Comparison of ENCODE assay signal across 1 cellular context in the genomic region with DNA sequence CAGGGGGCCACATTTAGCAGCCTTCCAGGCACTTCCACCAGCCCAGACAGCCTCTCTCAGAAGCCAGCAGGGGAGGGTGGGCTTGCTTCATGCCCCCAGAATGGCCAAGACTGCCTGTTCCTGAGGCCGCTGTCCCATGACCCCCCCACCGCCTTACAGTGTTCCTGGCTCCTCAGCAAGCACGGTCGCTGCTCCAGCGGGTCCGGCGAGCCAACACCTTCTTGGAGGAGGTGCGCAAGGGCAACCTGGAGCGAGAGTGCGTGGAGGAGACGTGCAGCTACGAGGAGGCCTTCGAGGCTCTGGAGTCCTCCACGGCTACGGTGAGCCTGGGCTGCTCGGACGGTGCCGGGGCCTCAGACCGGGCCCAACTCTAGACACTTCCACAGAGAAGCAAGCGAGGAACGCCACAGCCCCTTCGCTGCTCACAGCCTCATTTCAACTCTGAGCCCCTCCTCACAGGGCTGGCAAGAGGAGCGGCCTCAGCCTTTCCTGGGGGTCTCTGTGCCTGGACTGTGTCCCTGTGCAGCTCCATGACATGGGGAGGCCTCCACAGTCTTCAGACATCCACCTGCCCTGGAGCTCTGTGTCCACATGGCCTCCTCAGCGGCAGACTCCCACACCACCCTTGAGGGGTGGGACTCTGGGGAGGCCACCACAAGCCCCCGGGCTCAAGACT.
TF ChIP-seq lines count a peak whose summit lies in the region.

No MANE protein-coding gene starts in this region.

TF ChIP-seq in HepG2, 621 proteins besides CTCF, POLR2A, EP300 and RAD21 (continued from another document and continues in another):
- no peak for TF ChIP-seq SYNCRIP (IDR thresholded peaks at IDR 0.05; ENCODE audit: insufficient read depth, low read depth, low read length)
- no peak for TF ChIP-seq JUN (CRISPR knock-in tag; IDR thresholded peaks at IDR 0.05)
- TF ChIP-seq CREM (IDR thresholded peaks at IDR 0.05) = no peak
- no peak for TF ChIP-seq CREM (CRISPR knock-in tag; IDR thresholded peaks at IDR 0.05)
- TF ChIP-seq FIP1L1 (IDR thresholded peaks at IDR 0.05; ENCODE audit: borderline replicate concordance, insufficient read depth, low read depth, low read length) = no peak
- TF ChIP-seq, protein P1, sequence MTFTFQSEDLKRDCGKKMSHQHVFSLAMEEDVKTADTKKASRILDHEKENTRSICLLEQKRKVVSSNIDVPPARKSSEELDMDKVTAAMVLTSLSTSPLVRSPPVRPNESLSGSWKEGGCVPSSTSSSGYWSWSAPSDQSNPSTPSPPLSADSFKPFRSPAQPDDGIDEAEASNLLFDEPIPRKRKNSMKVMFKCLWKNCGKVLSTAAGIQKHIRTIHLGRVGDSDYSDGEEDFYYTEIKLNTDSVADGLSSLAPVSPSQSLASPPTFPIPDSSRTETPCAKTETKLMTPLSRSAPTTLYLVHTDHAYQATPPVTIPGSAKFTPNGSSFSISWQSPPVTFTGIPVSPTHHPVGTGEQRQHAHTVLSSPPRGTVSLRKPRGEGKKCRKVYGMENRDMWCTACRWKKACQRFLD (CRISPR knock-in tag; IDR thresholded peaks at IDR 0.05; ENCODE audit: borderline replicate concordance) = no peak
- no peak for TF ChIP-seq ZBTB8A (CRISPR knock-in tag; IDR thresholded peaks at IDR 0.05; ENCODE audit: borderline replicate concordance, low read depth)
- TF ChIP-seq ZKSCAN5 (CRISPR knock-in tag; IDR thresholded peaks at IDR 0.05) = no peak
- no peak for TF ChIP-seq SAP130 (CRISPR knock-in tag; IDR thresholded peaks at IDR 0.05; ENCODE audit: low read depth)
- TF ChIP-seq YEATS2 (CRISPR knock-in tag; IDR thresholded peaks at IDR 0.05; ENCODE audit: borderline replicate concordance) = no peak
- TF ChIP-seq FLYWCH1 (CRISPR knock-in tag; IDR thresholded peaks at IDR 0.05) = no peak
- TF ChIP-seq, protein P2, sequence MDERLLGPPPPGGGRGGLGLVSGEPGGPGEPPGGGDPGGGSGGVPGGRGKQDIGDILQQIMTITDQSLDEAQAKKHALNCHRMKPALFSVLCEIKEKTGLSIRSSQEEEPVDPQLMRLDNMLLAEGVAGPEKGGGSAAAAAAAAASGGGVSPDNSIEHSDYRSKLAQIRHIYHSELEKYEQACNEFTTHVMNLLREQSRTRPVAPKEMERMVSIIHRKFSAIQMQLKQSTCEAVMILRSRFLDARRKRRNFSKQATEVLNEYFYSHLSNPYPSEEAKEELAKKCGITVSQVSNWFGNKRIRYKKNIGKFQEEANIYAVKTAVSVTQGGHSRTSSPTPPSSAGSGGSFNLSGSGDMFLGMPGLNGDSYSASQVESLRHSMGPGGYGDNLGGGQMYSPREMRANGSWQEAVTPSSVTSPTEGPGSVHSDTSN (CRISPR knock-in tag; IDR thresholded peaks at IDR 0.05) = no peak
- 0 out of 2 replicates have a peak, but pooled peaks have one; percentile 12 for TF ChIP-seq ZNF543 (CRISPR knock-in tag; IDR thresholded peaks at IDR 0.05)
- TF ChIP-seq CENPT (CRISPR knock-in tag; IDR thresholded peaks at IDR 0.05; ENCODE audit: low read depth) = no peak
- TF ChIP-seq ZNF652 (CRISPR knock-in tag; IDR thresholded peaks at IDR 0.05; ENCODE audit: borderline replicate concordance, low read depth) = no peak
- TF ChIP-seq ZNF274 (CRISPR knock-in tag; IDR thresholded peaks at IDR 0.05) = no peak
- no peak for TF ChIP-seq NCOR1 (IDR thresholded peaks at IDR 0.05; ENCODE audit: borderline replicate concordance, low read length)
- no peak for TF ChIP-seq ZNF501 (CRISPR knock-in tag; IDR thresholded peaks at IDR 0.05)
- peak; percentile 19; the same call in 1 of the 2 replicates for TF ChIP-seq ZNF335 (CRISPR knock-in tag; IDR thresholded peaks at IDR 0.05)
- no peak; the same call in 1 of the 2 replicates for TF ChIP-seq ZNF253 (CRISPR knock-in tag; IDR thresholded peaks at IDR 0.05; ENCODE audit: borderline replicate concordance)
- no peak; the same call in 1 of the 2 replicates for TF ChIP-seq PHF20 (CRISPR knock-in tag; IDR thresholded peaks at IDR 0.05)
- TF ChIP-seq, protein P3, sequence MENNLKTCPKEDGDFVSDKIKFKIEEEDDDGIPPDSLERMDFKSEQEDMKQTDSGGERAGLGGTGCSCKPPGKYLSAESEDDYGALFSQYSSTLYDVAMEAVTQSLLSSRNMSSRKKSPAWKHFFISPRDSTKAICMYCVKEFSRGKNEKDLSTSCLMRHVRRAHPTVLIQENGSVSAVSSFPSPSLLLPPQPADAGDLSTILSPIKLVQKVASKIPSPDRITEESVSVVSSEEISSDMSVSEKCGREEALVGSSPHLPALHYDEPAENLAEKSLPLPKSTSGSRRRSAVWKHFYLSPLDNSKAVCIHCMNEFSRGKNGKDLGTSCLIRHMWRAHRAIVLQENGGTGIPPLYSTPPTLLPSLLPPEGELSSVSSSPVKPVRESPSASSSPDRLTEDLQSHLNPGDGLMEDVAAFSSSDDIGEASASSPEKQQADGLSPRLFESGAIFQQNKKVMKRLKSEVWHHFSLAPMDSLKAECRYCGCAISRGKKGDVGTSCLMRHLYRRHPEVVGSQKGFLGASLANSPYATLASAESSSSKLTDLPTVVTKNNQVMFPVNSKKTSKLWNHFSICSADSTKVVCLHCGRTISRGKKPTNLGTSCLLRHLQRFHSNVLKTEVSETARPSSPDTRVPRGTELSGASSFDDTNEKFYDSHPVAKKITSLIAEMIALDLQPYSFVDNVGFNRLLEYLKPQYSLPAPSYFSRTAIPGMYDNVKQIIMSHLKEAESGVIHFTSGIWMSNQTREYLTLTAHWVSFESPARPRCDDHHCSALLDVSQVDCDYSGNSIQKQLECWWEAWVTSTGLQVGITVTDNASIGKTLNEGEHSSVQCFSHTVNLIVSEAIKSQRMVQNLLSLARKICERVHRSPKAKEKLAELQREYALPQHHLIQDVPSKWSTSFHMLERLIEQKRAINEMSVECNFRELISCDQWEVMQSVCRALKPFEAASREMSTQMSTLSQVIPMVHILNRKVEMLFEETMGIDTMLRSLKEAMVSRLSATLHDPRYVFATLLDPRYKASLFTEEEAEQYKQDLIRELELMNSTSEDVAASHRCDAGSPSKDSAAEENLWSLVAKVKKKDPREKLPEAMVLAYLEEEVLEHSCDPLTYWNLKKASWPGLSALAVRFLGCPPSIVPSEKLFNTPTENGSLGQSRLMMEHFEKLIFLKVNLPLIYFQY (CRISPR knock-in tag; IDR thresholded peaks at IDR 0.05; ENCODE audit: borderline replicate concordance) = no peak
- TF ChIP-seq, protein P4, sequence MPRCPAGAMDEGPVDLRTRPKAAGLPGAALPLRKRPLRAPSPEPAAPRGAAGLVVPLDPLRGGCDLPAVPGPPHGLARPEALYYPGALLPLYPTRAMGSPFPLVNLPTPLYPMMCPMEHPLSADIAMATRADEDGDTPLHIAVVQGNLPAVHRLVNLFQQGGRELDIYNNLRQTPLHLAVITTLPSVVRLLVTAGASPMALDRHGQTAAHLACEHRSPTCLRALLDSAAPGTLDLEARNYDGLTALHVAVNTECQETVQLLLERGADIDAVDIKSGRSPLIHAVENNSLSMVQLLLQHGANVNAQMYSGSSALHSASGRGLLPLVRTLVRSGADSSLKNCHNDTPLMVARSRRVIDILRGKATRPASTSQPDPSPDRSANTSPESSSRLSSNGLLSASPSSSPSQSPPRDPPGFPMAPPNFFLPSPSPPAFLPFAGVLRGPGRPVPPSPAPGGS (CRISPR knock-in tag; IDR thresholded peaks at IDR 0.05) = peak; percentile 54
- TF ChIP-seq, protein P5, sequence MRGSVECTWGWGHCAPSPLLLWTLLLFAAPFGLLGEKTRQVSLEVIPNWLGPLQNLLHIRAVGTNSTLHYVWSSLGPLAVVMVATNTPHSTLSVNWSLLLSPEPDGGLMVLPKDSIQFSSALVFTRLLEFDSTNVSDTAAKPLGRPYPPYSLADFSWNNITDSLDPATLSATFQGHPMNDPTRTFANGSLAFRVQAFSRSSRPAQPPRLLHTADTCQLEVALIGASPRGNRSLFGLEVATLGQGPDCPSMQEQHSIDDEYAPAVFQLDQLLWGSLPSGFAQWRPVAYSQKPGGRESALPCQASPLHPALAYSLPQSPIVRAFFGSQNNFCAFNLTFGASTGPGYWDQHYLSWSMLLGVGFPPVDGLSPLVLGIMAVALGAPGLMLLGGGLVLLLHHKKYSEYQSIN (CRISPR knock-in tag; IDR thresholded peaks at IDR 0.05; ENCODE audit: borderline replicate concordance) = no peak
- no peak for TF ChIP-seq ARHGAP35 (CRISPR knock-in tag; IDR thresholded peaks at IDR 0.05; ENCODE audit: borderline replicate concordance)
- no peak for TF ChIP-seq ZFP37 (CRISPR knock-in tag; IDR thresholded peaks at IDR 0.05; ENCODE audit: borderline replicate concordance)
- 0 out of 2 replicates have a peak, but pooled peaks have one; percentile 40 for TF ChIP-seq ZFYVE20 (CRISPR knock-in tag; IDR thresholded peaks at IDR 0.05; ENCODE audit: borderline replicate concordance, low read depth)
- TF ChIP-seq HNRNPK (IDR thresholded peaks at IDR 0.05; ENCODE audit: low read depth, low read length, poor library complexity, severe bottlenecking) = no peak
- no peak for TF ChIP-seq SATB2 (CRISPR knock-in tag; IDR thresholded peaks at IDR 0.05)
- TF ChIP-seq, protein P6, sequence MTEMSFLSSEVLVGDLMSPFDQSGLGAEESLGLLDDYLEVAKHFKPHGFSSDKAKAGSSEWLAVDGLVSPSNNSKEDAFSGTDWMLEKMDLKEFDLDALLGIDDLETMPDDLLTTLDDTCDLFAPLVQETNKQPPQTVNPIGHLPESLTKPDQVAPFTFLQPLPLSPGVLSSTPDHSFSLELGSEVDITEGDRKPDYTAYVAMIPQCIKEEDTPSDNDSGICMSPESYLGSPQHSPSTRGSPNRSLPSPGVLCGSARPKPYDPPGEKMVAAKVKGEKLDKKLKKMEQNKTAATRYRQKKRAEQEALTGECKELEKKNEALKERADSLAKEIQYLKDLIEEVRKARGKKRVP (CRISPR knock-in tag; IDR thresholded peaks at IDR 0.05) = no peak
- TF ChIP-seq, protein P7, sequence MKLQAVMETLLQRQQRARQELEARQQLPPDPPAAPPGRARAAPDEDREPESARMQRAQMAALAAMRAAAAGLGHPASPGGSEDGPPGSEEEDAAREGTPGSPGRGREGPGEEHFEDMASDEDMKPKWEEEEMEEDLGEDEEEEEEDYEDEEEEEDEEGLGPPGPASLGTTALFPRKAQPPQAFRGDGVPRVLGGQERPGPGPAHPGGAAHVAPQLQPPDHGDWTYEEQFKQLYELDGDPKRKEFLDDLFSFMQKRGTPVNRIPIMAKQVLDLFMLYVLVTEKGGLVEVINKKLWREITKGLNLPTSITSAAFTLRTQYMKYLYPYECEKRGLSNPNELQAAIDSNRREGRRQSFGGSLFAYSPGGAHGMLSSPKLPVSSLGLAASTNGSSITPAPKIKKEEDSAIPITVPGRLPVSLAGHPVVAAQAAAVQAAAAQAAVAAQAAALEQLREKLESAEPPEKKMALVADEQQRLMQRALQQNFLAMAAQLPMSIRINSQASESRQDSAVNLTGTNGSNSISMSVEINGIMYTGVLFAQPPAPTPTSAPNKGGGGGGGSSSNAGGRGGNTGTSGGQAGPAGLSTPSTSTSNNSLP (IDR thresholded peaks at IDR 0.05; ENCODE audit: low read depth, low read length) = no peak
- TF ChIP-seq ZNF709 (CRISPR knock-in tag; IDR thresholded peaks at IDR 0.05) = no peak
- no peak for TF ChIP-seq ZNF383 (CRISPR knock-in tag; IDR thresholded peaks at IDR 0.05; ENCODE audit: borderline replicate concordance)
- TF ChIP-seq, protein P8, sequence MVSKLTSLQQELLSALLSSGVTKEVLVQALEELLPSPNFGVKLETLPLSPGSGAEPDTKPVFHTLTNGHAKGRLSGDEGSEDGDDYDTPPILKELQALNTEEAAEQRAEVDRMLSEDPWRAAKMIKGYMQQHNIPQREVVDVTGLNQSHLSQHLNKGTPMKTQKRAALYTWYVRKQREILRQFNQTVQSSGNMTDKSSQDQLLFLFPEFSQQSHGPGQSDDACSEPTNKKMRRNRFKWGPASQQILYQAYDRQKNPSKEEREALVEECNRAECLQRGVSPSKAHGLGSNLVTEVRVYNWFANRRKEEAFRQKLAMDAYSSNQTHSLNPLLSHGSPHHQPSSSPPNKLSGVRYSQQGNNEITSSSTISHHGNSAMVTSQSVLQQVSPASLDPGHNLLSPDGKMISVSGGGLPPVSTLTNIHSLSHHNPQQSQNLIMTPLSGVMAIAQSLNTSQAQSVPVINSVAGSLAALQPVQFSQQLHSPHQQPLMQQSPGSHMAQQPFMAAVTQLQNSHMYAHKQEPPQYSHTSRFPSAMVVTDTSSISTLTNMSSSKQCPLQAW (CRISPR knock-in tag; IDR thresholded peaks at IDR 0.05) = no peak
- no peak for TF ChIP-seq DPF2 (CRISPR knock-in tag; IDR thresholded peaks at IDR 0.05; ENCODE audit: borderline replicate concordance, low read depth)
- no peak for TF ChIP-seq ZBTB7B (CRISPR knock-in tag; IDR thresholded peaks at IDR 0.05)
- no peak for TF ChIP-seq ZNF33B (CRISPR knock-in tag; IDR thresholded peaks at IDR 0.05)
- TF ChIP-seq HMGA1 (CRISPR knock-in tag; conservative IDR thresholded peaks at IDR 0.05) = no peak
- TF ChIP-seq, protein P9, sequence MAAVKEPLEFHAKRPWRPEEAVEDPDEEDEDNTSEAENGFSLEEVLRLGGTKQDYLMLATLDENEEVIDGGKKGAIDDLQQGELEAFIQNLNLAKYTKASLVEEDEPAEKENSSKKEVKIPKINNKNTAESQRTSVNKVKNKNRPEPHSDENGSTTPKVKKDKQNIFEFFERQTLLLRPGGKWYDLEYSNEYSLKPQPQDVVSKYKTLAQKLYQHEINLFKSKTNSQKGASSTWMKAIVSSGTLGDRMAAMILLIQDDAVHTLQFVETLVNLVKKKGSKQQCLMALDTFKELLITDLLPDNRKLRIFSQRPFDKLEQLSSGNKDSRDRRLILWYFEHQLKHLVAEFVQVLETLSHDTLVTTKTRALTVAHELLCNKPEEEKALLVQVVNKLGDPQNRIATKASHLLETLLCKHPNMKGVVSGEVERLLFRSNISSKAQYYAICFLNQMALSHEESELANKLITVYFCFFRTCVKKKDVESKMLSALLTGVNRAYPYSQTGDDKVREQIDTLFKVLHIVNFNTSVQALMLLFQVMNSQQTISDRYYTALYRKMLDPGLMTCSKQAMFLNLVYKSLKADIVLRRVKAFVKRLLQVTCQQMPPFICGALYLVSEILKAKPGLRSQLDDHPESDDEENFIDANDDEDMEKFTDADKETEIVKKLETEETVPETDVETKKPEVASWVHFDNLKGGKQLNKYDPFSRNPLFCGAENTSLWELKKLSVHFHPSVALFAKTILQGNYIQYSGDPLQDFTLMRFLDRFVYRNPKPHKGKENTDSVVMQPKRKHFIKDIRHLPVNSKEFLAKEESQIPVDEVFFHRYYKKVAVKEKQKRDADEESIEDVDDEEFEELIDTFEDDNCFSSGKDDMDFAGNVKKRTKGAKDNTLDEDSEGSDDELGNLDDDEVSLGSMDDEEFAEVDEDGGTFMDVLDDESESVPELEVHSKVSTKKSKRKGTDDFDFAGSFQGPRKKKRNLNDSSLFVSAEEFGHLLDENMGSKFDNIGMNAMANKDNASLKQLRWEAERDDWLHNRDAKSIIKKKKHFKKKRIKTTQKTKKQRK (IDR thresholded peaks at IDR 0.05; ENCODE audit: low read length) = no peak
- no peak for TF ChIP-seq HDAC2 (CRISPR knock-in tag; IDR thresholded peaks at IDR 0.05)
- no peak for TF ChIP-seq KLF6 (CRISPR knock-in tag; IDR thresholded peaks at IDR 0.05)
- TF ChIP-seq, protein P10, sequence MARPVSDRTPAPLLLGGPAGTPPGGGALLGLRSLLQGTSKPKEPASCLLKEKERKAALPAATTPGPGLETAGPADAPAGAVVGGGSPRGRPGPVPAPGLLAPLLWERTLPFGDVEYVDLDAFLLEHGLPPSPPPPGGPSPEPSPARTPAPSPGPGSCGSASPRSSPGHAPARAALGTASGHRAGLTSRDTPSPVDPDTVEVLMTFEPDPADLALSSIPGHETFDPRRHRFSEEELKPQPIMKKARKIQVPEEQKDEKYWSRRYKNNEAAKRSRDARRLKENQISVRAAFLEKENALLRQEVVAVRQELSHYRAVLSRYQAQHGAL (CRISPR knock-in tag; IDR thresholded peaks at IDR 0.05; ENCODE audit: not compliant biosample characterization) = no peak
- no peak for TF ChIP-seq ZNF550 (CRISPR knock-in tag; IDR thresholded peaks at IDR 0.05; ENCODE audit: borderline replicate concordance)
- TF ChIP-seq FOXK2 (IDR thresholded peaks at IDR 0.05) = no peak
- TF ChIP-seq MAF1 (CRISPR knock-in tag; IDR thresholded peaks at IDR 0.05; ENCODE audit: borderline replicate concordance) = no peak
